ENCODE assay signal across 11 cellular contexts in the genomic region with DNA sequence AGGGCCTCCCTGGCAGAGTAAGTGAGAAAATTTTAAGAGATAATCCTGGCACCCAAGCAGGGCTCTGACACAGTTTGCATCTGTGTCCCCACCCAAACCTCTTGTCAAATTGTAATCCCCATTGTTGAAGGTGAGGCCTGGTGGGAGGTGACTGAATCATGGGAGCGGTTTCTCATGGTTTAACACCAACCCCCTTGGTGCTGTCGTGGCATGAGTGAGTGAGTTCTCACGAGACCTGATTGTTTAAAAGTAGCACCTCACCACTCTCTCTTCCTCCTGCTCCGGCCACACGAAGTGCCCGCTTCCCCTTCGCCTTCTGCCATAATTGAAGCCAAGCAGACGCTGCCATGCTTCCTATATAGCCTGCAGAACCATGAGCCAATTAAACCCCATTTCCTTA.
A peak's percentile ranks its signal among the peaks of the same experiment; 100 is the strongest.
DNase-seq lines count a peak whose midpoint lies in the region; ATAC-seq and TF ChIP-seq lines count a peak whose summit lies in the region.
"Had no signal": no experiment of that assay in that cellular context is flagged by ENCODE, and none has a peak within 500 bp of the region (broad histone marks: within the 10 kb centered on the region; RNA-seq: fewer than 3 reads in every experiment).

No MANE protein-coding gene starts in this region.

- H3K4me1 ChIP-seq in esophagus muscularis mucosa = peaks cover 0 to 10% (median 2%) of the 10 kb centered on the region in 4 donors

- peak; percentile 78 for DNase-seq in MV-4-11 (lab: John Stamatoyannopoulos, UW)
- DNase-seq in stimulated activated effector memory CD8-positive, alpha-beta T cell treated with anti-CD3 and anti-CD28 coated beads, Interleukin-12 subunit alpha, Interleukin-12 subunit beta, amount 100 ng/mL, for 72 hours (ENCODE audit: low spot score in 2 of 2) = no peak
- no peak for DNase-seq in left ventricle myocardium superior
- DNase-seq in GDM1 (lab: John Stamatoyannopoulos, UW) = no peak
- no peak for DNase-seq in esophagus muscularis mucosa (ENCODE audit: extremely low spot score)
- DNase-seq: activated CD8-positive, alpha-beta memory T cell treated with anti-CD3 and anti-CD28 coated beads for 24 hours; aorta; KBM-7 had no signal

- H3K27ac ChIP-seq in esophagus muscularis mucosa (replicated peaks in 1 of 4) = no peak overlapping the region
- H3K27ac ChIP-seq: neutrophil had no signal

- peak overlapping the region; percentile 68 for H3K27ac Mint-ChIP-seq in stimulated activated effector memory CD8-positive, alpha-beta T cell treated with anti-CD3 and anti-CD28 coated beads, Interleukin-12 subunit alpha, Interleukin-12 subunit beta, amount 100 ng/mL, for 72 hours

- intact Hi-C loops in left ventricle myocardium superior (cut with micrococcal nuclease) = no loop called here
- intact Hi-C loops in esophagus muscularis mucosa (cut with DNase I) = no loop called here

- TF ChIP-seq POLR2A in esophagus muscularis mucosa (IDR thresholded peaks at IDR 0.05; ENCODE audit: low read depth) = no peak

- no peaks in the 10 kb centered on the region for H3K36me3 Mint-ChIP-seq in stimulated activated effector memory CD8-positive, alpha-beta T cell treated with anti-CD3 and anti-CD28 coated beads, Interleukin-12 subunit alpha, Interleukin-12 subunit beta, amount 100 ng/mL, for 72 hours

- no peaks in the 10 kb centered on the region for H3K9me3 ChIP-seq in esophagus muscularis mucosa
- H3K9me3 ChIP-seq: neutrophil had no signal

- no peak for TF ChIP-seq CTCF in esophagus muscularis mucosa (IDR thresholded peaks at IDR 0.05)

- no peak overlapping the region for H3K4me3 Mint-ChIP-seq in stimulated activated effector memory CD8-positive, alpha-beta T cell treated with anti-CD3 and anti-CD28 coated beads, Interleukin-12 subunit alpha, Interleukin-12 subunit beta, amount 100 ng/mL, for 72 hours

- no peak for TF ChIP-seq EP300 in esophagus muscularis mucosa (IDR thresholded peaks at IDR 0.05)

- peaks cover 47% of the 10 kb centered on the region for H3K4me1 Mint-ChIP-seq in stimulated activated effector memory CD8-positive, alpha-beta T cell treated with anti-CD3 and anti-CD28 coated beads, Interleukin-12 subunit alpha, Interleukin-12 subunit beta, amount 100 ng/mL, for 72 hours

- no peaks in the 10 kb centered on the region for H3K27me3 ChIP-seq in esophagus muscularis mucosa
- H3K27me3 ChIP-seq: neutrophil had no signal

- no peak overlapping the region for H3K4me3 ChIP-seq in esophagus muscularis mucosa

- peak; percentile 87 for ATAC-seq in GM19395 (IDR thresholded peaks at IDR 0.05; ENCODE audit: unreplicated experiment)
- peak; percentile 92 for ATAC-seq in HG02798 (IDR thresholded peaks at IDR 0.05; ENCODE audit: poor library complexity, unreplicated experiment)
- peak; percentile 46 for ATAC-seq in stimulated activated effector memory CD8-positive, alpha-beta T cell treated with anti-CD3 and anti-CD28 coated beads, Interleukin-12 subunit alpha, Interleukin-12 subunit beta, amount 100 ng/mL, for 72 hours
- ATAC-seq in left ventricle myocardium superior = no peak

- H3K9me3 Mint-ChIP-seq in stimulated activated effector memory CD8-positive, alpha-beta T cell treated with anti-CD3 and anti-CD28 coated beads, Interleukin-12 subunit alpha, Interleukin-12 subunit beta, amount 100 ng/mL, for 72 hours = no peaks in the 10 kb centered on the region

- no peaks in the 10 kb centered on the region for H3K36me3 ChIP-seq in esophagus muscularis mucosa
- H3K36me3 ChIP-seq: neutrophil had no signal

- 88% methylated on average over 8 of the region's 8 CpGs for WGBS in esophagus muscularis mucosa
